Comparison of ENCODE assay signal across 3 cellular contexts in genomic region chr6:151671195-151671594, GRCh38.
"Had no signal": no experiment of that assay in that cellular context is flagged by ENCODE, and none has a peak within 500 bp of the region (broad histone marks: within the 10 kb centered on the region; RNA-seq: fewer than 3 reads in every experiment).

No MANE protein-coding gene starts in this region.

- H3K4me3 ChIP-seq: GM12878 had no signal

- ATAC-seq: GM12878 had no signal

- DNase-seq: GDM1, GF-D8 had no signal
